Comparison of ENCODE assay signal across 1 cellular context in genomic region chr6:139134817-139135577, GRCh38.
TF ChIP-seq lines count a peak whose summit lies in the region.

HECA (plus strand) TSS chr6:139135080; CDS start chr6:139135397, 317 bp downstream.

TF ChIP-seq in HepG2, 621 proteins besides CTCF, POLR2A, EP300 and RAD21 (continued from another document and continues in another):
- TF ChIP-seq PRDM4 (CRISPR knock-in tag; IDR thresholded peaks at IDR 0.05; ENCODE audit: borderline replicate concordance), result peak; percentile 56; the same call in 1 of the 2 replicates
- peak; percentile 24; the same call in 1 of the 2 replicates for TF ChIP-seq ZNF580 (CRISPR knock-in tag; IDR thresholded peaks at IDR 0.05; ENCODE audit: borderline replicate concordance, low read depth)
- no peak for TF ChIP-seq ARNTL (CRISPR knock-in tag; IDR thresholded peaks at IDR 0.05)
- peak in 1 of 2 experiments; percentile 33; a peak in 1 of 4 replicates for TF ChIP-seq HMGXB4 (CRISPR knock-in tag; IDR thresholded peaks at IDR 0.05; ENCODE audit: borderline replicate concordance in 1 of 2, low read depth in 1 of 2)
- TF ChIP-seq ZNF646 (CRISPR knock-in tag; IDR thresholded peaks at IDR 0.05), result no peak
- no peak for TF ChIP-seq FOXA3 (CRISPR knock-in tag; IDR thresholded peaks at IDR 0.05)
- TF ChIP-seq ZFP36L1 (CRISPR knock-in tag; IDR thresholded peaks at IDR 0.05), result 0 out of 2 replicates have a peak, but pooled peaks have one; percentile 34
- peak; percentile 48 for TF ChIP-seq GATAD2A (CRISPR knock-in tag; IDR thresholded peaks at IDR 0.05)
- no peak for TF ChIP-seq BCL6 (CRISPR knock-in tag; IDR thresholded peaks at IDR 0.05)
- TF ChIP-seq PHF8 (CRISPR knock-in tag; IDR thresholded peaks at IDR 0.05), result peak; percentile 21; the same call in 1 of the 2 replicates
- 0 out of 2 replicates have a peak, but pooled peaks have one; percentile 10 for TF ChIP-seq RXRB (CRISPR knock-in tag; IDR thresholded peaks at IDR 0.05; ENCODE audit: borderline replicate concordance)
- no peak for TF ChIP-seq ADNP (CRISPR knock-in tag; IDR thresholded peaks at IDR 0.05)
- no peak for TF ChIP-seq ZNF672 (CRISPR knock-in tag; IDR thresholded peaks at IDR 0.05)
- 0 out of 2 replicates have a peak, but pooled peaks have one; percentile 34 for TF ChIP-seq ZNF605 (CRISPR knock-in tag; IDR thresholded peaks at IDR 0.05)
- TF ChIP-seq ZNF331 (CRISPR knock-in tag; IDR thresholded peaks at IDR 0.05), result 0 out of 2 replicates have a peak, but pooled peaks have one; percentile 27
- TF ChIP-seq FOSL2 (CRISPR knock-in tag; IDR thresholded peaks at IDR 0.05), result peak; percentile 77
- peak; percentile 85 for TF ChIP-seq CREM (IDR thresholded peaks at IDR 0.05)
- peak; percentile 85 for TF ChIP-seq CREM (CRISPR knock-in tag; IDR thresholded peaks at IDR 0.05)
- peak; percentile 73; the same call in 1 of the 2 replicates for TF ChIP-seq ZNF749 (CRISPR knock-in tag; IDR thresholded peaks at IDR 0.05; ENCODE audit: borderline replicate concordance)
- no peak for TF ChIP-seq ZNF296 (CRISPR knock-in tag; conservative IDR thresholded peaks at IDR 0.05)
- TF ChIP-seq TOPORS (CRISPR knock-in tag; IDR thresholded peaks at IDR 0.05), result 0 out of 2 replicates have a peak, but pooled peaks have one; percentile 38
- no peak for TF ChIP-seq ZFAT (CRISPR knock-in tag; conservative IDR thresholded peaks at IDR 0.05)
- no peak for TF ChIP-seq ZMAT3 (CRISPR knock-in tag; conservative IDR thresholded peaks at IDR 0.05)
- TF ChIP-seq TIGD3 (CRISPR knock-in tag; IDR thresholded peaks at IDR 0.05; ENCODE audit: borderline replicate concordance), result no peak
- peak; percentile 99 for TF ChIP-seq ATF7 (IDR thresholded peaks at IDR 0.05)
- peak; percentile 80 for TF ChIP-seq ATF7 (CRISPR knock-in tag; IDR thresholded peaks at IDR 0.05)
- 0 out of 2 replicates have a peak, but pooled peaks have one; percentile 31 for TF ChIP-seq DNMT3B (CRISPR knock-in tag; conservative IDR thresholded peaks at IDR 0.05)
- 0 out of 4 replicates have a peak, but pooled peaks of 1 of the 2 experiments have one; percentile 72 for TF ChIP-seq KLF16 (CRISPR knock-in tag; IDR thresholded peaks at IDR 0.05)
- peak; percentile 62 for TF ChIP-seq ZMYM4 (CRISPR knock-in tag; IDR thresholded peaks at IDR 0.05)
- peak; percentile 39 for TF ChIP-seq TAF15 (IDR thresholded peaks at IDR 0.05; ENCODE audit: low read depth, low read length, poor library complexity, severe bottlenecking)
- no peak for TF ChIP-seq SOX6 (IDR thresholded peaks at IDR 0.05)
- TF ChIP-seq SOX6 (CRISPR knock-in tag; IDR thresholded peaks at IDR 0.05), result 0 out of 2 replicates have a peak, but pooled peaks have one; percentile 21
- 0 out of 2 replicates have a peak, but pooled peaks have one; percentile 30 for TF ChIP-seq HDAC2 (CRISPR knock-in tag; IDR thresholded peaks at IDR 0.05)
- TF ChIP-seq UBTF (CRISPR knock-in tag; IDR thresholded peaks at IDR 0.05), result peak; percentile 75; the same call in 1 of the 2 replicates
- no peak for TF ChIP-seq ZNF460 (CRISPR knock-in tag; IDR thresholded peaks at IDR 0.05; ENCODE audit: borderline replicate concordance)
- TF ChIP-seq ZFP91 (CRISPR knock-in tag; IDR thresholded peaks at IDR 0.05; ENCODE audit: borderline replicate concordance), result 0 out of 2 replicates have a peak, but pooled peaks have one; percentile 30
- TF ChIP-seq HNRNPLL (IDR thresholded peaks at IDR 0.05; ENCODE audit: low read depth, low read length, poor library complexity, severe bottlenecking), result peak; percentile 41
- peak; percentile 48; the same call in 1 of the 2 replicates for TF ChIP-seq ZGPAT (CRISPR knock-in tag; IDR thresholded peaks at IDR 0.05)
- TF ChIP-seq SP4 (CRISPR knock-in tag; IDR thresholded peaks at IDR 0.05), result peak; percentile 78; the same call in 1 of the 2 replicates
- no peak for TF ChIP-seq DRAP1 (CRISPR knock-in tag; IDR thresholded peaks at IDR 0.05)
